11 cellular contexts compared by ENCODE assay signal in the genomic region with DNA sequence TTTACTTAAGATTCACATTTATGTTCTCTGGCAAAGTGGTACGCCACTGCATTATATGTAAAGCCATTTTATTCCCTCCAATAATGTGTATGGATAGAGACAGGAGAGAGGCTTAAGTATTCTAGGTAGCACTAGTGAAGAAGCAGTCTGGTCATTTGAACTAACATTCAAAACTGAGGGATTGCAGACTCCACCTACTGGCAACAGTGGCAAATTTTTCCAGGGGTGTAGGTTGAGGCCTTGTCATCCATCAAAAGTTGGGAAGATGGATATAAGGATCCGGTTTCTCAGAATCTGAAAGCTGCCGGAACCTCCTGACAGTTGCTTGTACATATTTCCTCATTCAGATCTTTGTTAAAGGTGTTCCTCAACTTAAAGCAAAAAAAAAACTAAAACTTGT.
DNase-seq lines count a peak whose midpoint lies in the region; ATAC-seq and TF ChIP-seq lines count a peak whose summit lies in the region.
"Had no signal": no experiment of that assay in that cellular context is flagged by ENCODE, and none has a peak within 500 bp of the region (broad histone marks: within the 10 kb centered on the region; RNA-seq: fewer than 3 reads in every experiment).

No MANE protein-coding gene starts in this region.

- CTCF ChIA-PET in Calu3 (lab: Charles Lee) (no interaction called here), OCI-LY7 (lab: Charles Lee; ENCODE audit: unreplicated experiment) (no interaction called here)

- no peaks in the 10 kb centered on the region for H3K27me3 ChIP-seq in BE2C
- no peaks in the 10 kb centered on the region for H3K27me3 ChIP-seq in hepatocyte
- no peaks in the 10 kb centered on the region for H3K27me3 ChIP-seq in gastroesophageal sphincter
- H3K27me3 ChIP-seq: pancreas had no signal

- TF ChIP-seq EP300 in gastroesophageal sphincter (IDR thresholded peaks at IDR 0.05): no peak

- no peak for TF ChIP-seq POLR2A in gastroesophageal sphincter (IDR thresholded peaks at IDR 0.05)

- no TSS peak for BruUV-seq in Calu3 (replicated peaks; lab: Mats Ljungman, UMichigan)
- BruUV-seq in OCI-LY7 (replicated peaks; lab: Mats Ljungman, UMichigan): no TSS peak

- no peak for DNase-seq in BE2C
- DNase-seq in Calu3: peak; percentile 0
- no peak for DNase-seq in OCI-LY7 (ENCODE audit: low spot score)
- DNase-seq in hepatocyte (ENCODE audit: low spot score): peak; percentile 8
- no peak for DNase-seq in stimulated activated naive CD4-positive, alpha-beta T cell treated with Interleukin-2 at 50 U/mL for 16 hours (lab: John Stamatoyannopoulos, UW)
- no peak for DNase-seq in activated naive CD4-positive, alpha-beta T cell treated with anti-CD3 and anti-CD28 coated beads, Interleukin-2, amount 50 U/mL, for 72 hours (ENCODE audit: low spot score in 2 of 2)
- DNase-seq: pancreas had no signal

- 93% methylated on average over 3 of the region's 3 CpGs for WGBS in hepatocyte (ENCODE audit: low lambda C conversion rate, missing lambda C conversion rate)
- 88 to 97% methylated on average over 2 to 3 of the region's 3 CpGs for WGBS in gastroesophageal sphincter (ENCODE audit: low coverage in 1 of 2), 2 donors

- H3K27me3 Mint-ChIP-seq in Calu3 (ENCODE audit: unreplicated experiment): no peaks in the 10 kb centered on the region
- H3K27me3 Mint-ChIP-seq: activated naive CD4-positive, alpha-beta T cell treated with anti-CD3 and anti-CD28 coated beads, Interleukin-2, amount 50 U/mL, for 24 hours; central memory CD8-positive, alpha-beta T cell had no signal

- POLR2A ChIA-PET in OCI-LY7 (lab: Charles Lee): no interaction called here

- H3K79me2 ChIP-seq in OCI-LY7 (ENCODE audit: insufficient read depth, low read depth, low read length) (no peaks in the 10 kb centered on the region), hepatocyte (no peaks in the 10 kb centered on the region)

- H3K9me2 ChIP-seq in OCI-LY7 (ENCODE audit: insufficient read depth, low read length): no peaks in the 10 kb centered on the region
- no peaks in the 10 kb centered on the region for H3K9me2 ChIP-seq in hepatocyte (replicated peaks; ENCODE audit: insufficient read depth)

- no peak overlapping the region for H3K4me3 Mint-ChIP-seq in Calu3 (ENCODE audit: low read depth, unreplicated experiment)
- H3K4me3 Mint-ChIP-seq: activated naive CD4-positive, alpha-beta T cell treated with anti-CD3 and anti-CD28 coated beads, Interleukin-2, amount 50 U/mL, for 24 hours; central memory CD8-positive, alpha-beta T cell had no signal

- TF ChIP-seq CTCF in BE2C (IDR thresholded peaks at IDR 0.05; ENCODE audit: low read depth, low read length) (peak; percentile 47), Calu3 (IDR thresholded peaks at IDR 0.05; ENCODE audit: unreplicated experiment) (no peak), OCI-LY7 (conservative IDR thresholded peaks at IDR 0.05; ENCODE audit: low read length) (peak; percentile 21; the same call in 1 of the 2 replicates), hepatocyte (IDR thresholded peaks at IDR 0.05; ENCODE audit: poor library complexity) (peak; percentile 10), gastroesophageal sphincter (IDR thresholded peaks at IDR 0.05) (no peak)

- H3K27ac Mint-ChIP-seq in Calu3 (ENCODE audit: unreplicated experiment): no peak overlapping the region
- no peak overlapping the region for H3K27ac Mint-ChIP-seq in activated naive CD4-positive, alpha-beta T cell treated with anti-CD3 and anti-CD28 coated beads, Interleukin-2, amount 50 U/mL, for 72 hours
- H3K27ac Mint-ChIP-seq: activated naive CD4-positive, alpha-beta T cell treated with anti-CD3 and anti-CD28 coated beads, Interleukin-2, amount 50 U/mL, for 24 hours had no signal

- H3K4me1 ChIP-seq in BE2C: no peaks in the 10 kb centered on the region
- H3K4me1 ChIP-seq in OCI-LY7 (ENCODE audit: insufficient read depth, low read length, poor library complexity, severe bottlenecking): no peaks in the 10 kb centered on the region
- H3K4me1 ChIP-seq in hepatocyte (ENCODE audit: insufficient read depth): no peaks in the 10 kb centered on the region
- no peaks in the 10 kb centered on the region for H3K4me1 ChIP-seq in gastroesophageal sphincter
- H3K4me1 ChIP-seq: pancreas had no signal

- no peaks in the 10 kb centered on the region for H3K9me3 Mint-ChIP-seq in Calu3 (ENCODE audit: low read depth, unreplicated experiment)
- H3K9me3 Mint-ChIP-seq in activated naive CD4-positive, alpha-beta T cell treated with anti-CD3 and anti-CD28 coated beads, Interleukin-2, amount 50 U/mL, for 72 hours: peaks cover 4 to 9% of the 10 kb centered on the region in 2 donors
- H3K9me3 Mint-ChIP-seq: activated naive CD4-positive, alpha-beta T cell treated with anti-CD3 and anti-CD28 coated beads, Interleukin-2, amount 50 U/mL, for 24 hours had no signal

- H3K4me1 Mint-ChIP-seq in Calu3 (ENCODE audit: low read depth, unreplicated experiment): no peaks in the 10 kb centered on the region
- H3K4me1 Mint-ChIP-seq: activated naive CD4-positive, alpha-beta T cell treated with anti-CD3 and anti-CD28 coated beads, Interleukin-2, amount 50 U/mL, for 24 hours; central memory CD8-positive, alpha-beta T cell had no signal

- H3K9me3 ChIP-seq in BE2C: no peaks in the 10 kb centered on the region
- H3K9me3 ChIP-seq in OCI-LY7 (ENCODE audit: low read length): no peaks in the 10 kb centered on the region
- H3K9me3 ChIP-seq in hepatocyte (ENCODE audit: low read depth): no peaks in the 10 kb centered on the region
- H3K9me3 ChIP-seq in gastroesophageal sphincter: no peaks in the 10 kb centered on the region
- H3K9me3 ChIP-seq: pancreas had no signal

- intact Hi-C loops in Calu3 (cut with micrococcal nuclease; ENCODE audit: unreplicated experiment): loop anchor here (5.0 kb wide), 1 partner anchor 673 kb away; no protein-coding TSS in a partner anchor
- intact Hi-C loops in OCI-LY7 (cut with micrococcal nuclease; ENCODE audit: unreplicated experiment): no loop called here

- H3K4me3 ChIP-seq in BE2C (ENCODE audit: low read depth, low read length) (no peak overlapping the region), OCI-LY7 (ENCODE audit: low read depth, low read length, poor library complexity, severe bottlenecking) (no peak overlapping the region), hepatocyte (no peak overlapping the region), gastroesophageal sphincter (no peak overlapping the region)
- H3K4me3 ChIP-seq: pancreas had no signal

- H3K27ac ChIP-seq in OCI-LY7 (ENCODE audit: low read depth, low read length, poor library complexity, severe bottlenecking): no peak overlapping the region
- H3K27ac ChIP-seq in hepatocyte: no peak overlapping the region
- H3K27ac ChIP-seq in gastroesophageal sphincter: no peak overlapping the region
- H3K27ac ChIP-seq: pancreas had no signal

- H3K36me3 Mint-ChIP-seq in Calu3 (ENCODE audit: insufficient read depth, unreplicated experiment): no peaks in the 10 kb centered on the region
- H3K36me3 Mint-ChIP-seq in activated naive CD4-positive, alpha-beta T cell treated with anti-CD3 and anti-CD28 coated beads, Interleukin-2, amount 50 U/mL, for 72 hours: no peaks in the 10 kb centered on the region
- H3K36me3 Mint-ChIP-seq: activated naive CD4-positive, alpha-beta T cell treated with anti-CD3 and anti-CD28 coated beads, Interleukin-2, amount 50 U/mL, for 24 hours had no signal

- no peak overlapping the region for H3K4me2 ChIP-seq in OCI-LY7 (ENCODE audit: low read length)
- no peak overlapping the region for H3K4me2 ChIP-seq in hepatocyte

- no peak for ATAC-seq in gastroesophageal sphincter
- no peak for ATAC-seq in GM19455 (IDR thresholded peaks at IDR 0.05; ENCODE audit: unreplicated experiment)
- ATAC-seq in activated naive CD4-positive, alpha-beta T cell treated with anti-CD3 and anti-CD28 coated beads, Interleukin-2, amount 50 U/mL, for 72 hours: no peak
- ATAC-seq: pancreas had no signal

- H3K36me3 ChIP-seq in BE2C: no peaks in the 10 kb centered on the region
- no peaks in the 10 kb centered on the region for H3K36me3 ChIP-seq in OCI-LY7 (ENCODE audit: insufficient read depth, low read length)
- H3K36me3 ChIP-seq in hepatocyte (replicated peaks; ENCODE audit: insufficient read depth, low read depth): no peaks in the 10 kb centered on the region
- H3K36me3 ChIP-seq in gastroesophageal sphincter: no peaks in the 10 kb centered on the region
- H3K36me3 ChIP-seq: pancreas had no signal

- H4K20me1 ChIP-seq in OCI-LY7 (ENCODE audit: insufficient read depth, low read length) (no peaks in the 10 kb centered on the region), hepatocyte (ENCODE audit: insufficient read depth, poor library complexity, severe bottlenecking) (no peaks in the 10 kb centered on the region)

- H2AFZ ChIP-seq in OCI-LY7 (ENCODE audit: low read length): no peak overlapping the region
- H2AFZ ChIP-seq in hepatocyte: no peak overlapping the region

Comparison
In these comparisons a context has a peak if more than half of its experiments do, and no peak if none do; other contexts are left out.
1. DNase-seq: peak in Calu3 (single experiment) and hepatocyte (single experiment); none in BE2C (single experiment), OCI-LY7 (single experiment), stimulated activated naive CD4-positive, alpha-beta T cell treated with Interleukin-2 at 50 U/mL for 16 hours (single experiment) and activated naive CD4-positive, alpha-beta T cell treated with anti-CD3 and anti-CD28 coated beads, Interleukin-2, amount 50 U/mL, for 72 hours (0 of 2).
2. CTCF ChIP-seq: peak in BE2C (single experiment), OCI-LY7 (single experiment) and hepatocyte (single experiment); none in Calu3 (single experiment) and gastroesophageal sphincter (0 of 4).